In the genomic region with DNA sequence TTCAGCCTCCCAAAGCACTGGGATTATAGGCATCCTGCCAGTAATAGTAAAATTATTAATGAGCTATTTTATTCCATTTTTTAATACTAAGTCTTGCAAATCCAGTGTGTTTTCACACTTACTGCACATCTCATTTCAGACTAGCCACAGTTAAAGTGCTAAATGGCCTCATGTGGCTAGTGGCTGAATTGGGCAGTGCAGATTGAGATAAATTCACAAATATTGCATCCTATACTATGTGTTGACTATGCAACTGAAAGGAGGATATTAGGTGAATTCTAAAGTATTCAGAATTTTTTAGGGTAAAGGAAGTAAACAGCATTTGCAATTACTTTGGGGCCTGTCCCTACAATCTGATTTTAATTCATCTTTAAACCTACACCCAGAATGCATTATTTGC, we compare ENCODE assay signal across 10 cellular contexts. TPM values are rescaled to one million over a fixed set of nuclear protein-coding genes. Genes with fewer than 3 reads are reported as not detected.
DNase-seq lines count a peak whose midpoint lies in the region; ATAC-seq and TF ChIP-seq lines count a peak whose summit lies in the region.
"Had no signal": no experiment of that assay in that cellular context is flagged by ENCODE, and none has a peak within 500 bp of the region (broad histone marks: within the 10 kb centered on the region; RNA-seq: fewer than 3 reads in every experiment).

No MANE protein-coding gene starts in this region.

- peak overlapping the region; percentile 15 for H3K27ac ChIP-seq in colonic mucosa
- H3K27ac ChIP-seq: esophagus muscularis mucosa had no signal

- H3K4me1 ChIP-seq in colonic mucosa = no peaks in the 10 kb centered on the region
- H3K4me1 ChIP-seq: esophagus muscularis mucosa had no signal

- H3K4me3 ChIP-seq in GM12875 (ENCODE audit: low read depth, low read length) (no peak overlapping the region), colonic mucosa (no peak overlapping the region), lower leg skin (ENCODE audit: low read depth, poor library complexity, severe bottlenecking) (no peak overlapping the region)
- H3K4me3 ChIP-seq: esophagus muscularis mucosa had no signal

- TF ChIP-seq CTCF in GM12875 (IDR thresholded peaks at IDR 0.05; ENCODE audit: borderline replicate concordance, insufficient read depth, low read depth, low read length) = peak; percentile 22; the same call in 1 of the 2 replicates
- no peak for TF ChIP-seq CTCF in colonic mucosa (IDR thresholded peaks at IDR 0.05)
- TF ChIP-seq CTCF in lower leg skin (IDR thresholded peaks at IDR 0.05) = no peak

- TF ChIP-seq POLR2A in lower leg skin (IDR thresholded peaks at IDR 0.05) = no peak

- H3K27me3 ChIP-seq in colonic mucosa = no peaks in the 10 kb centered on the region
- H3K27me3 ChIP-seq: esophagus muscularis mucosa had no signal

- no peaks in the 10 kb centered on the region for H3K36me3 ChIP-seq in colonic mucosa
- H3K36me3 ChIP-seq: esophagus muscularis mucosa had no signal

- intact Hi-C loops in colonic mucosa (cut with DNase I) (no loop called here), lower leg skin (cut with DNase I; ENCODE audit: low total_unique reads) (no loop called here)

- no peaks in the 10 kb centered on the region for H3K9me3 ChIP-seq in colonic mucosa
- H3K9me3 ChIP-seq: esophagus muscularis mucosa had no signal

- no peak for DNase-seq in colonic mucosa
- no peak for DNase-seq in lower leg skin (ENCODE audit: low spot score in 2 of 2)
- DNase-seq in stimulated activated CD4-positive, alpha-beta T cell treated with anti-CD3 and anti-CD28 coated beads, Interleukin-2, amount 100 ng/mL, for 48 hours = no peak
- no peak for DNase-seq in NCI-H1092 treated with DMSO at 0.1 percent for 48 hours (lab: John Stamatoyannopoulos, UW)
- DNase-seq: mesendoderm had no signal

- H3K9ac ChIP-seq in colonic mucosa (ENCODE audit: low read depth in 2 of 2, low read length in 2 of 2) = no peak overlapping the region

- ATAC-seq in GM21381 (IDR thresholded peaks at IDR 0.05; ENCODE audit: unreplicated experiment) (peak; percentile 27), HG03280 (IDR thresholded peaks at IDR 0.05; ENCODE audit: unreplicated experiment) (peak; percentile 45), HG03442 (IDR thresholded peaks at IDR 0.05; ENCODE audit: unreplicated experiment) (no peak)

RNA-seq across cellular contexts. Expression of a gene that starts 10.2 kb away (rescaled TPM):
- total RNA-seq in colonic mucosa (1 to 10 TPM; 2.1 to 2.8 TPM), lower leg skin (1 to 10 TPM in 3 of 4 donors, under 1 TPM in 1; 0.34 to 3.0 (median 2.3) TPM)
